ENCODE assay signal across 11 cellular contexts in the genomic region with DNA sequence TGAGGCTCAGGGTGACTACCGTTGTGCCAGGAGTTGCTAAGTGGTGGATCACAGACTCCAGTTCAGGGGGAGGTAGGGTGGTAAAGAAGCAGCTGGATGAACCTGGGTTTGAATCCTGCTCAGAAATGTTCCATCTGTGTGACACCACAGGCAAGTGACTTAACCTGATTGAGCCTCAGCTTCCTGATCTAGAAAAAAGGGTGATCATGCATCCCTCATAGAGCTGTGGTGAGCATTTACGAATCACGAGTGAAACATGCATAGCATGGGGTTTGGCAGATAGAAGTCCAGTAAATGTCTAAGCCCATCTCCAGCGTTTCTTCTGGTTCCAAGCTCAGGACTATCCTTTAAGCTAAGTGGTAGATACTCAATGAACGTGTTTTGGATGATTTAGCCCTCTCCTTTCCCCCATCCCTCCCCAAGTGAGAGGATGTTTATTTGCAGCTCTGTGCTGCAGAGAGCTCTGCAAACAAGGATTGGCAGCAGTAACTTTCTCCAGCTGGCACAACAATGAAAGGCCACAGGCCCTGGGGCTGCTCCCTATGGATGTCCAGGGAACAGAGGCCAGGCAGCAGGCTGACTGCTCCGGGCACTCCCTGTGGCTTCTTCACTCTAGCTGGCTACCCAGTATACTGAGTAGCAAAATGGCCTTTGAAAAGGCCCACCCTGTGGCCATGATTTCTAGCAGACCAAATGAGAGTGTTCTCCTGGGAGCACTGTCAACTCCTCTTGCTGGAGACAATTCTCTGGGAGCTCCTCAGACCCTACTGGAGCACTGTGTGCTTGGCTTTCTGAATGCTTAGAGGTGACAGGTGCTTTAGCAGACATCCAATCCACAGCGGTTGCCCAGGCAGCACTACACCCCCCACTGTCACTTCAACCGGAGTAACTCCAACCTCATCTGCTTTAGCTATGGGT. TPM values are rescaled to one million over a fixed set of nuclear protein-coding genes. Genes with fewer than 3 reads are reported as not detected.
DNase-seq lines count a peak whose midpoint lies in the region; ATAC-seq, FAIRE-seq and TF ChIP-seq lines count a peak whose summit lies in the region.
"Had no signal": no experiment of that assay in that cellular context is flagged by ENCODE, and none has a peak within 500 bp of the region (broad histone marks: within the 10 kb centered on the region; RNA-seq: fewer than 3 reads in every experiment).

No MANE protein-coding gene starts in this region.

- peaks cover 4% of the 10 kb centered on the region for H3K27me3 Mint-ChIP-seq in type B pancreatic cell

- no peak for FAIRE-seq in urothelium cell line (lab: Jason Lieb, UNC)

- intact Hi-C loops in heart left ventricle (cut with DNase I) = loop anchor here in 2 of 10 donors (2.0 kb wide), 1 partner anchor 28 kb away; no protein-coding TSS in a partner anchor
- intact Hi-C loops in Right ventricle myocardium inferior (cut with DNase I) = loop anchor here (2.0 kb wide), 1 partner anchor 28 kb away; no protein-coding TSS in a partner anchor
- intact Hi-C loops in head of caudate nucleus (cut with DNase I) = no loop called here

- H3K27me3 ChIP-seq in heart left ventricle = no peaks in the 10 kb centered on the region
- H3K27me3 ChIP-seq in Peyer's patch = no peaks in the 10 kb centered on the region
- H3K27me3 ChIP-seq: tibial nerve had no signal

- H3K9me3 ChIP-seq in heart left ventricle (no peaks in the 10 kb centered on the region), Peyer's patch (no peaks in the 10 kb centered on the region)
- H3K9me3 ChIP-seq: tibial nerve had no signal

- TF ChIP-seq CTCF in heart left ventricle (IDR thresholded peaks at IDR 0.05) (no peak), Peyer's patch (IDR thresholded peaks at IDR 0.05) (no peak), type B pancreatic cell (conservative IDR thresholded peaks at IDR 0.05) (no peak)

- DNase-seq in heart left ventricle (no peak), Right ventricle myocardium inferior (ENCODE audit: missing footprints) (no peak), Peyer's patch (peak in 1 of 3 donors; percentile 38), head of caudate nucleus (peak in 39 of 42 donors; percentile 29 to 85 (median 66)), type B pancreatic cell (ENCODE audit: extremely low spot score, unreplicated experiment) (peak; percentile 65), urothelium cell line (ENCODE audit: low spot score) (no peak), activated gamma-delta T cell (lab: John Stamatoyannopoulos, UW) (no peak)

- 70 to 80% (median 73%) methylated on average over 8 of the region's 8 CpGs for WGBS in heart left ventricle, 4 donors

- H3K36me3 ChIP-seq in heart left ventricle (peaks cover 0 to 2% (median 0%) of the 10 kb centered on the region in 9 donors), Peyer's patch (no peaks in the 10 kb centered on the region)
- H3K36me3 ChIP-seq: tibial nerve had no signal

- no peak overlapping the region for H3K27ac Mint-ChIP-seq in type B pancreatic cell

- H3K27ac ChIP-seq in heart left ventricle = peak overlapping the region in 10 of 12 donors; percentile 7 to 77 (median 58)
- H3K27ac ChIP-seq in Peyer's patch = peak overlapping the region in 3 of 4 donors; percentile 33 to 81 (median 56)
- H3K27ac ChIP-seq: tibial nerve had no signal

- no peak for ATAC-seq in heart left ventricle
- no peak for ATAC-seq in Right ventricle myocardium inferior
- ATAC-seq in HG03521 (IDR thresholded peaks at IDR 0.05; ENCODE audit: unreplicated experiment) = no peak

- TF ChIP-seq POLR2A in heart left ventricle (IDR thresholded peaks at IDR 0.05) (no peak), Peyer's patch (IDR thresholded peaks at IDR 0.05) (no peak)

- H3K4me3 Mint-ChIP-seq in type B pancreatic cell = no peak overlapping the region

- H3K4me1 Mint-ChIP-seq in type B pancreatic cell (ENCODE audit: unreplicated experiment) = peaks cover 8% of the 10 kb centered on the region

- H3K4me3 ChIP-seq in heart left ventricle = no peak overlapping the region
- no peak overlapping the region for H3K4me3 ChIP-seq in Peyer's patch
- H3K4me3 ChIP-seq: skin epidermis, tibial nerve had no signal

- no peaks in the 10 kb centered on the region for H3K9me3 Mint-ChIP-seq in type B pancreatic cell

- H3K36me3 Mint-ChIP-seq in type B pancreatic cell = peaks cover 4% of the 10 kb centered on the region

- H3K4me1 ChIP-seq in heart left ventricle (peaks cover 0 to 69% (median 22%) of the 10 kb centered on the region in 12 donors), Peyer's patch (peaks cover 0 to 36% (median 4%) of the 10 kb centered on the region in 4 donors)

RNA-seq across cellular contexts. Expression of a gene that starts 21.3 kb away (rescaled TPM):
- 10 to 100 TPM; 12.4 to 20.4 (median 17.1) TPM for total RNA-seq in heart left ventricle
- 10 to 100 TPM; 21.0 to 54.0 TPM for polyA plus RNA-seq in heart left ventricle
- 13.4 TPM for total RNA-seq in Right ventricle myocardium inferior
- total RNA-seq in Peyer's patch = 10 to 100 TPM in 2 of 4 donors, 1 to 10 TPM in 1, not detected in 1; 1.6 to 18.4 (median 12.3) TPM
- 11.4 and 21.1 TPM in 2 replicates for total RNA-seq in type B pancreatic cell (ENCODE audit: low replicate concordance)
- total RNA-seq: Daoy had no signal

Comparison
In these comparisons a context has a peak if more than half of its experiments do, and no peak if none do; other contexts are left out.
1. DNase-seq: peak in head of caudate nucleus (39 of 42) and type B pancreatic cell (single experiment); none in heart left ventricle (0 of 5), Right ventricle myocardium inferior (single experiment), urothelium cell line (single experiment) and activated gamma-delta T cell (single experiment).